In the genomic region with DNA sequence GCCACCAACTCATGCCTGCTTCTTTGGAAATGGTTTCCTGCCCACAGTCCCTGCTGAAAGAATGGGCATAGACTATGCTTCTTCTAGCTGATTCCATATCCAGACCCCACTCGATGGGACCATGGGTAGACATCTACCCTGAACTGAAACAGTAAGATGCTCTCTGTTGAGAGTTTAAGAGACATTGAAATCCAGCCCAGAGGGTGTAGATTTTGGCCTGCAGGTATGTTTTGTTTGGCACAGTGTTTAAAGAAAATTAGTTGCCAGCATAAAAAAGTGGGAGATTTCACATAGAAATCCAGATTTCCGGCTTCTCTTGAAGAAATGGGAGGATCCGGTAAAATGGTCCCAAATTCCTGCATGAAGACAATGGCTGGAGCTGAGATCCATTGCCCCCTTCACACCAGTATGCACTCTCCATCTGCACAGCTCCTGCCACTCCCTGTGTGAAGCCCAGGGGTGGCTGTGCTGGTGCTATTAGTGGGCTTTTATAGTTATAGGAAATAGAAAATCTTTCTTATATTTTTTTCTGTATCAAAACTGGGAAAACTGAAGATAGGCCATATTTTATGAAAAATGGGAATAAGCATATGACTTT, we compare ENCODE assay signal across 3 cellular contexts.
TF ChIP-seq lines count a peak whose summit lies in the region.

No MANE protein-coding gene starts in this region.

TF ChIP-seq in liver, 16 proteins besides CTCF, POLR2A, EP300 and RAD21:
- no peak for TF ChIP-seq FOXA1 (IDR thresholded peaks at IDR 0.05)
- TF ChIP-seq JUND (IDR thresholded peaks at IDR 0.05): no peak
- TF ChIP-seq HNF4A (conservative IDR thresholded peaks at IDR 0.05): peak; percentile 38 to 39

TF ChIP-seq in HepG2, 621 proteins besides CTCF, POLR2A, EP300 and RAD21:
- TF ChIP-seq, protein P1, sequence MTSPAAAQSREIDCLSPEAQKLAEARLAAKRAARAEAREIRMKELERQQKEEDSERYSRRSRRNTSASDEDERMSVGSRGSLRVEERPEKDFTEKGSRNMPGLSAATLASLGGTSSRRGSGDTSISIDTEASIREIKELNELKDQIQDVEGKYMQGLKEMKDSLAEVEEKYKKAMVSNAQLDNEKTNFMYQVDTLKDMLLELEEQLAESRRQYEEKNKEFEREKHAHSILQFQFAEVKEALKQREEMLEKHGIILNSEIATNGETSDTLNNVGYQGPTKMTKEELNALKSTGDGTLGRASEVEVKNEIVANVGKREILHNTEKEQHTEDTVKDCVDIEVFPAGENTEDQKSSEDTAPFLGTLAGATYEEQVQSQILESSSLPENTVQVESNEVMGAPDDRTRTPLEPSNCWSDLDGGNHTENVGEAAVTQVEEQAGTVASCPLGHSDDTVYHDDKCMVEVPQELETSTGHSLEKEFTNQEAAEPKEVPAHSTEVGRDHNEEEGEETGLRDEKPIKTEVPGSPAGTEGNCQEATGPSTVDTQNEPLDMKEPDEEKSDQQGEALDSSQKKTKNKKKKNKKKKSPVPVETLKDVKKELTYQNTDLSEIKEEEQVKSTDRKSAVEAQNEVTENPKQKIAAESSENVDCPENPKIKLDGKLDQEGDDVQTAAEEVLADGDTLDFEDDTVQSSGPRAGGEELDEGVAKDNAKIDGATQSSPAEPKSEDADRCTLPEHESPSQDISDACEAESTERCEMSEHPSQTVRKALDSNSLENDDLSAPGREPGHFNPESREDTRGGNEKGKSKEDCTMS (CRISPR knock-in tag; conservative IDR thresholded peaks at IDR 0.05): no peak
- TF ChIP-seq ZNF354B (CRISPR knock-in tag; IDR thresholded peaks at IDR 0.05): no peak
- no peak for TF ChIP-seq ZKSCAN8 (CRISPR knock-in tag; IDR thresholded peaks at IDR 0.05; ENCODE audit: borderline replicate concordance)
- no peak for TF ChIP-seq ZNF558 (CRISPR knock-in tag; IDR thresholded peaks at IDR 0.05; ENCODE audit: borderline replicate concordance)
- no peak for TF ChIP-seq PLRG1 (conservative IDR thresholded peaks at IDR 0.05)
- TF ChIP-seq GPN1 (CRISPR knock-in tag; IDR thresholded peaks at IDR 0.05; ENCODE audit: borderline replicate concordance): no peak
- TF ChIP-seq, protein P2, sequence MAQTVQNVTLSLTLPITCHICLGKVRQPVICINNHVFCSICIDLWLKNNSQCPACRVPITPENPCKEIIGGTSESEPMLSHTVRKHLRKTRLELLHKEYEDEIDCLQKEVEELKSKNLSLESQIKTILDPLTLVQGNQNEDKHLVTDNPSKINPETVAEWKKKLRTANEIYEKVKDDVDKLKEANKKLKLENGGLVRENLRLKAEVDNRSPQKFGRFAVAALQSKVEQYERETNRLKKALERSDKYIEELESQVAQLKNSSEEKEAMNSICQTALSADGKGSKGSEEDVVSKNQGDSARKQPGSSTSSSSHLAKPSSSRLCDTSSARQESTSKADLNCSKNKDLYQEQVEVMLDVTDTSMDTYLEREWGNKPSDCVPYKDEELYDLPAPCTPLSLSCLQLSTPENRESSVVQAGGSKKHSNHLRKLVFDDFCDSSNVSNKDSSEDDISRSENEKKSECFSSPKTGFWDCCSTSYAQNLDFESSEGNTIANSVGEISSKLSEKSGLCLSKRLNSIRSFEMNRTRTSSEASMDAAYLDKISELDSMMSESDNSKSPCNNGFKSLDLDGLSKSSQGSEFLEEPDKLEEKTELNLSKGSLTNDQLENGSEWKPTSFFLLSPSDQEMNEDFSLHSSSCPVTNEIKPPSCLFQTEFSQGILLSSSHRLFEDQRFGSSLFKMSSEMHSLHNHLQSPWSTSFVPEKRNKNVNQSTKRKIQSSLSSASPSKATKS (CRISPR knock-in tag; IDR thresholded peaks at IDR 0.05): no peak
- no peak for TF ChIP-seq FOXK1 (CRISPR knock-in tag; IDR thresholded peaks at IDR 0.05; ENCODE audit: borderline replicate concordance, low read depth)
- TF ChIP-seq, protein P3, sequence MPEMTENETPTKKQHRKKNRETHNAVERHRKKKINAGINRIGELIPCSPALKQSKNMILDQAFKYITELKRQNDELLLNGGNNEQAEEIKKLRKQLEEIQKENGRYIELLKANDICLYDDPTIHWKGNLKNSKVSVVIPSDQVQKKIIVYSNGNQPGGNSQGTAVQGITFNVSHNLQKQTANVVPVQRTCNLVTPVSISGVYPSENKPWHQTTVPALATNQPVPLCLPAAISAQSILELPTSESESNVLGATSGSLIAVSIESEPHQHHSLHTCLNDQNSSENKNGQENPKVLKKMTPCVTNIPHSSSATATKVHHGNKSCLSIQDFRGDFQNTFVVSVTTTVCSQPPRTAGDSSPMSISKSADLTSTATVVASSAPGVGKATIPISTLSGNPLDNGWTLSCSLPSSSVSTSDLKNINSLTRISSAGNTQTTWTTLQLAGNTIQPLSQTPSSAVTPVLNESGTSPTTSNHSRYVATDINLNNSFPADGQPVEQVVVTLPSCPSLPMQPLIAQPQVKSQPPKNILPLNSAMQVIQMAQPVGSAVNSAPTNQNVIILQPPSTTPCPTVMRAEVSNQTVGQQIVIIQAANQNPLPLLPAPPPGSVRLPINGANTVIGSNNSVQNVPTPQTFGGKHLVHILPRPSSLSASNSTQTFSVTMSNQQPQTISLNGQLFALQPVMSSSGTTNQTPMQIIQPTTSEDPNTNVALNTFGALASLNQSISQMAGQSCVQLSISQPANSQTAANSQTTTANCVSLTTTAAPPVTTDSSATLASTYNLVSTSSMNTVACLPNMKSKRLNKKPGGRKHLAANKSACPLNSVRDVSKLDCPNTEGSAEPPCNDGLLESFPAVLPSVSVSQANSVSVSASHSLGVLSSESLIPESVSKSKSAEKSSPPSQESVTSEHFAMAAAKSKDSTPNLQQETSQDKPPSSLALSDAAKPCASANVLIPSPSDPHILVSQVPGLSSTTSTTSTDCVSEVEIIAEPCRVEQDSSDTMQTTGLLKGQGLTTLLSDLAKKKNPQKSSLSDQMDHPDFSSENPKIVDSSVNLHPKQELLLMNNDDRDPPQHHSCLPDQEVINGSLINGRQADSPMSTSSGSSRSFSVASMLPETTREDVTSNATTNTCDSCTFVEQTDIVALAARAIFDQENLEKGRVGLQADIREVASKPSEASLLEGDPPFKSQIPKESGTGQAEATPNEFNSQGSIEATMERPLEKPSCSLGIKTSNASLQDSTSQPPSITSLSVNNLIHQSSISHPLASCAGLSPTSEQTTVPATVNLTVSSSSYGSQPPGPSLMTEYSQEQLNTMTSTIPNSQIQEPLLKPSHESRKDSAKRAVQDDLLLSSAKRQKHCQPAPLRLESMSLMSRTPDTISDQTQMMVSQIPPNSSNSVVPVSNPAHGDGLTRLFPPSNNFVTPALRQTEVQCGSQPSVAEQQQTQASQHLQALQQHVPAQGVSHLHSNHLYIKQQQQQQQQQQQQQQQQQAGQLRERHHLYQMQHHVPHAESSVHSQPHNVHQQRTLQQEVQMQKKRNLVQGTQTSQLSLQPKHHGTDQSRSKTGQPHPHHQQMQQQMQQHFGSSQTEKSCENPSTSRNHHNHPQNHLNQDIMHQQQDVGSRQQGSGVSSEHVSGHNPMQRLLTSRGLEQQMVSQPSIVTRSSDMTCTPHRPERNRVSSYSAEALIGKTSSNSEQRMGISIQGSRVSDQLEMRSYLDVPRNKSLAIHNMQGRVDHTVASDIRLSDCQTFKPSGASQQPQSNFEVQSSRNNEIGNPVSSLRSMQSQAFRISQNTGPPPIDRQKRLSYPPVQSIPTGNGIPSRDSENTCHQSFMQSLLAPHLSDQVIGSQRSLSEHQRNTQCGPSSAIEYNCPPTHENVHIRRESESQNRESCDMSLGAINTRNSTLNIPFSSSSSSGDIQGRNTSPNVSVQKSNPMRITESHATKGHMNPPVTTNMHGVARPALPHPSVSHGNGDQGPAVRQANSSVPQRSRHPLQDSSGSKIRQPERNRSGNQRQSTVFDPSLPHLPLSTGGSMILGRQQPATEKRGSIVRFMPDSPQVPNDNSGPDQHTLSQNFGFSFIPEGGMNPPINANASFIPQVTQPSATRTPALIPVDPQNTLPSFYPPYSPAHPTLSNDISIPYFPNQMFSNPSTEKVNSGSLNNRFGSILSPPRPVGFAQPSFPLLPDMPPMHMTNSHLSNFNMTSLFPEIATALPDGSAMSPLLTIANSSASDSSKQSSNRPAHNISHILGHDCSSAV (CRISPR knock-in tag; IDR thresholded peaks at IDR 0.05; ENCODE audit: borderline replicate concordance): no peak
- TF ChIP-seq ERF (CRISPR knock-in tag; IDR thresholded peaks at IDR 0.05): no peak
- no peak for TF ChIP-seq KDM4B (CRISPR knock-in tag; IDR thresholded peaks at IDR 0.05)

TF ChIP-seq in GM12878, 131 proteins besides CTCF, POLR2A, EP300 and RAD21:
- no peak for TF ChIP-seq EZH2 (IDR thresholded peaks at IDR 0.05; ENCODE audit: borderline replicate concordance, control insufficient read depth, low read depth, low read length)
- TF ChIP-seq, protein P4, sequence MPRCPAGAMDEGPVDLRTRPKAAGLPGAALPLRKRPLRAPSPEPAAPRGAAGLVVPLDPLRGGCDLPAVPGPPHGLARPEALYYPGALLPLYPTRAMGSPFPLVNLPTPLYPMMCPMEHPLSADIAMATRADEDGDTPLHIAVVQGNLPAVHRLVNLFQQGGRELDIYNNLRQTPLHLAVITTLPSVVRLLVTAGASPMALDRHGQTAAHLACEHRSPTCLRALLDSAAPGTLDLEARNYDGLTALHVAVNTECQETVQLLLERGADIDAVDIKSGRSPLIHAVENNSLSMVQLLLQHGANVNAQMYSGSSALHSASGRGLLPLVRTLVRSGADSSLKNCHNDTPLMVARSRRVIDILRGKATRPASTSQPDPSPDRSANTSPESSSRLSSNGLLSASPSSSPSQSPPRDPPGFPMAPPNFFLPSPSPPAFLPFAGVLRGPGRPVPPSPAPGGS (IDR thresholded peaks at IDR 0.05; ENCODE audit: borderline replicate concordance, insufficient read depth, low read depth, low read length, poor library complexity, severe bottlenecking): no peak
- TF ChIP-seq, protein P5, sequence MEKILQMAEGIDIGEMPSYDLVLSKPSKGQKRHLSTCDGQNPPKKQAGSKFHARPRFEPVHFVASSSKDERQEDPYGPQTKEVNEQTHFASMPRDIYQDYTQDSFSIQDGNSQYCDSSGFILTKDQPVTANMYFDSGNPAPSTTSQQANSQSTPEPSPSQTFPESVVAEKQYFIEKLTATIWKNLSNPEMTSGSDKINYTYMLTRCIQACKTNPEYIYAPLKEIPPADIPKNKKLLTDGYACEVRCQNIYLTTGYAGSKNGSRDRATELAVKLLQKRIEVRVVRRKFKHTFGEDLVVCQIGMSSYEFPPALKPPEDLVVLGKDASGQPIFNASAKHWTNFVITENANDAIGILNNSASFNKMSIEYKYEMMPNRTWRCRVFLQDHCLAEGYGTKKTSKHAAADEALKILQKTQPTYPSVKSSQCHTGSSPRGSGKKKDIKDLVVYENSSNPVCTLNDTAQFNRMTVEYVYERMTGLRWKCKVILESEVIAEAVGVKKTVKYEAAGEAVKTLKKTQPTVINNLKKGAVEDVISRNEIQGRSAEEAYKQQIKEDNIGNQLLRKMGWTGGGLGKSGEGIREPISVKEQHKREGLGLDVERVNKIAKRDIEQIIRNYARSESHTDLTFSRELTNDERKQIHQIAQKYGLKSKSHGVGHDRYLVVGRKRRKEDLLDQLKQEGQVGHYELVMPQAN (conservative IDR thresholded peaks at IDR 0.05): no peak
- TF ChIP-seq EGR1 (IDR thresholded peaks at IDR 0.05; ENCODE audit: borderline replicate concordance in 1 of 2, low read depth in 2 of 2, low read length in 2 of 2): no peak
- TF ChIP-seq, protein P6, sequence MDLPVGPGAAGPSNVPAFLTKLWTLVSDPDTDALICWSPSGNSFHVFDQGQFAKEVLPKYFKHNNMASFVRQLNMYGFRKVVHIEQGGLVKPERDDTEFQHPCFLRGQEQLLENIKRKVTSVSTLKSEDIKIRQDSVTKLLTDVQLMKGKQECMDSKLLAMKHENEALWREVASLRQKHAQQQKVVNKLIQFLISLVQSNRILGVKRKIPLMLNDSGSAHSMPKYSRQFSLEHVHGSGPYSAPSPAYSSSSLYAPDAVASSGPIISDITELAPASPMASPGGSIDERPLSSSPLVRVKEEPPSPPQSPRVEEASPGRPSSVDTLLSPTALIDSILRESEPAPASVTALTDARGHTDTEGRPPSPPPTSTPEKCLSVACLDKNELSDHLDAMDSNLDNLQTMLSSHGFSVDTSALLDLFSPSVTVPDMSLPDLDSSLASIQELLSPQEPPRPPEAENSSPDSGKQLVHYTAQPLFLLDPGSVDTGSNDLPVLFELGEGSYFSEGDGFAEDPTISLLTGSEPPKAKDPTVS (IDR thresholded peaks at IDR 0.05; ENCODE audit: low read depth, low read length): no peak
